ENCODE assay signal across 15 cellular contexts in genomic region chr6:51927450-51927849, GRCh38.
DNase-seq lines count a peak whose midpoint lies in the region; ATAC-seq, FAIRE-seq and TF ChIP-seq lines count a peak whose summit lies in the region.
"Had no signal": no experiment of that assay in that cellular context is flagged by ENCODE, and none has a peak within 500 bp of the region (broad histone marks: within the 10 kb centered on the region; RNA-seq: fewer than 3 reads in every experiment).

No MANE protein-coding gene starts in this region.

- H3K4me1 ChIP-seq in SJCRH30 = peaks cover 11% of the 10 kb centered on the region
- H3K4me1 ChIP-seq in HepG2 (ENCODE audit: insufficient read depth, low read length) = no peaks in the 10 kb centered on the region

- H3K9ac ChIP-seq in HepG2 (ENCODE audit: insufficient read depth, low read depth, low read length) = no peak overlapping the region

- H3K4me3 ChIP-seq in SJCRH30 = no peak overlapping the region
- no peak overlapping the region for H3K4me3 ChIP-seq in HepG2 (replicated peaks in 1 of 3; ENCODE audit: insufficient read depth in 1 of 3, low read depth in 2 of 3, low read length in 3 of 3)
- H3K4me3 ChIP-seq: GM12878 had no signal

- TF ChIP-seq CTCF in HepG2 (CRISPR knock-in tag; IDR thresholded peaks at IDR 0.05) = no peak

- H2AFZ ChIP-seq in HepG2 (ENCODE audit: low read length) = no peak overlapping the region

- H3K36me3 ChIP-seq in SJCRH30 (no peaks in the 10 kb centered on the region), HepG2 (replicated peaks in 1 of 2; ENCODE audit: control insufficient read depth in 1 of 2, insufficient read depth in 2 of 2, low read length in 2 of 2) (no peaks in the 10 kb centered on the region)

- CTCF ChIA-PET in HepG2 (lab: Yijun Ruan, JAX; ENCODE audit: low intra/inter-chr PET ratio, low total read pairs) = no interaction called here

- FAIRE-seq in HepG2 (lab: Jason Lieb, UNC) = no peak
- FAIRE-seq: GM12878, GM18507 had no signal

- no peak overlapping the region for H3K4me2 ChIP-seq in HepG2 (ENCODE audit: low read depth, low read length)

- no peaks in the 10 kb centered on the region for H3K9me3 ChIP-seq in SJCRH30 (replicated peaks)
- H3K9me3 ChIP-seq in HepG2 (ENCODE audit: low read length) = peaks cover 6% of the 10 kb centered on the region

- TF ChIP-seq RAD21 in HepG2 (CRISPR knock-in tag; IDR thresholded peaks at IDR 0.05) = no peak

- ATAC-seq in HepG2 (no peak), GM21717 (IDR thresholded peaks at IDR 0.05; ENCODE audit: unreplicated experiment) (no peak), left colon (no peak)
- ATAC-seq: CD8-positive, alpha-beta T cell had no signal

- POLR2A ChIA-PET in HepG2 (lab: Yijun Ruan, JAX) = no interaction called here

- H3K27me3 ChIP-seq in SJCRH30 (no peaks in the 10 kb centered on the region), HepG2 (ENCODE audit: control insufficient read depth in 1 of 2, insufficient read depth in 2 of 2, low read length in 2 of 2) (no peaks in the 10 kb centered on the region)

- in situ Hi-C loops in HepG2 (cut with HindIII; ENCODE audit: extremely low pct_ligation_motif_present, low pct_unique_long_range_greater_than_20kb) = no loop called here

- H3K79me2 ChIP-seq in HepG2 (ENCODE audit: insufficient read depth, low read length) = no peaks in the 10 kb centered on the region

- WGBS in HepG2 (ENCODE audit: low lambda C conversion rate) = 0% methylated on average over 1 of the region's 1 CpG

- DNase-seq in DMS53 (lab: John Stamatoyannopoulos, UW) (peak; percentile 48), DMS53 treated with DMSO at 0.1 percent for 48 hours (lab: John Stamatoyannopoulos, UW; ENCODE audit: unreplicated experiment) (no peak), COR-L47 (lab: John Stamatoyannopoulos, UW) (peak; percentile 23), NCI-H146 treated with DMSO at 0.1 percent for 48 hours (lab: John Stamatoyannopoulos, UW; ENCODE audit: unreplicated experiment) (peak; percentile 36), SJCRH30 (peak; percentile 4 to 18), HepG2 (ENCODE audit: low spot score) (no peak), left colon (no peak)
- DNase-seq: CD8-positive, alpha-beta T cell; DMS79; HCEC 1CT; HFFc6 had no signal

- TF ChIP-seq EP300 in HepG2 (IDR thresholded peaks at IDR 0.05; ENCODE audit: low read depth in 2 of 2, low read length in 2 of 2) = no peak
- TF ChIP-seq EP300 in HepG2 (CRISPR knock-in tag; IDR thresholded peaks at IDR 0.05; ENCODE audit: borderline replicate concordance) = no peak

- no peaks in the 10 kb centered on the region for H4K20me1 ChIP-seq in HepG2 (ENCODE audit: insufficient read depth, low read length)

- BruUV-seq in HepG2 (replicated peaks; lab: Mats Ljungman, UMichigan) = no TSS peak

- intact Hi-C loops in HepG2 (cut with micrococcal nuclease; ENCODE audit: unreplicated experiment) (no loop called here), left colon (cut with DNase I, micrococcal nuclease) (no loop called here)

- TF ChIP-seq POLR2A in HepG2 (IDR thresholded peaks at IDR 0.05; ENCODE audit: insufficient read depth in 1 of 2, low read depth in 2 of 2, low read length in 2 of 2) = no peak

- H3K27ac ChIP-seq in SJCRH30 = no peak overlapping the region
- no peak overlapping the region for H3K27ac ChIP-seq in HepG2 (ENCODE audit: extremely low read length, insufficient read depth, low read length)
- H3K27ac ChIP-seq: 22Rv1 had no signal

TF ChIP-seq in HepG2, 621 proteins besides CTCF, POLR2A, EP300 and RAD21:
- no peak for TF ChIP-seq PHF5A (CRISPR knock-in tag; IDR thresholded peaks at IDR 0.05; ENCODE audit: low read depth, unreplicated experiment)
- no peak for TF ChIP-seq SIN3B (IDR thresholded peaks at IDR 0.05; ENCODE audit: low read length)

Comparison
In these comparisons a context has a peak if more than half of its experiments do, and no peak if none do; other contexts are left out.
1. DNase-seq: peak in DMS53 (single experiment), COR-L47 (single experiment), NCI-H146 treated with DMSO at 0.1 percent for 48 hours (single experiment) and SJCRH30 (2 of 2); none in DMS53 treated with DMSO at 0.1 percent for 48 hours (single experiment), HepG2 (single experiment) and left colon (0 of 2).